ENCODE assay signal across 4 cellular contexts in the genomic region with DNA sequence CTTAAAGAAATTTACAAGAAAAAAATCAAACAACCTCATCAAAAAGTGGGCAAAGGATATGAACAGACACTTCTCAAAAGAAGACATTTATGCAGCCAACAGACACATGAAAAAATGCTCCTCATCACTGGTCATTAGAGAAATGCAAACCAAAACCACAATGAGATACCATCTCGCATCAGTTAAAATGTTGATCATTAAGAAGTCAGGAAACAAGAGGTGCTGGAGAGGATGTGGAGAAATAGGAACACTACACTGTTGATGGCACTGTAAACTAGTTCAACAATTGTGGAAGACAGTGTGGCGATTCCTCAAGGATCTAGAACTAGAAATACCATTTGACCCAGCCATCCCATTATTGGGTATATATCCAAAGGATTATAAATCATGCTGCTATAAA. TPM values are rescaled to one million over a fixed set of nuclear protein-coding genes. Genes with fewer than 3 reads are reported as not detected.
DNase-seq lines count a peak whose midpoint lies in the region.
"Had no signal": no experiment of that assay in that cellular context is flagged by ENCODE, and none has a peak within 500 bp of the region (broad histone marks: within the 10 kb centered on the region; RNA-seq: fewer than 3 reads in every experiment).

No MANE protein-coding gene starts in this region.

- DNase-seq in EH (ENCODE audit: low read depth) (peak; percentile 60), RPMI7951 (ENCODE audit: low read depth) (peak; percentile 63)

RNA-seq across cellular contexts. Expression of gene PXDN, which starts 20.9 kb away (rescaled TPM):
- total RNA-seq in RPMI7951 (2014; rRNA removed; shearing (Covaris generic)) = 272 and 304 TPM in 2 replicates
- total RNA-seq: Calu3; CD4-positive, alpha-beta memory T cell had no signal
